19 cellular contexts compared by ENCODE assay signal in the genomic region with DNA sequence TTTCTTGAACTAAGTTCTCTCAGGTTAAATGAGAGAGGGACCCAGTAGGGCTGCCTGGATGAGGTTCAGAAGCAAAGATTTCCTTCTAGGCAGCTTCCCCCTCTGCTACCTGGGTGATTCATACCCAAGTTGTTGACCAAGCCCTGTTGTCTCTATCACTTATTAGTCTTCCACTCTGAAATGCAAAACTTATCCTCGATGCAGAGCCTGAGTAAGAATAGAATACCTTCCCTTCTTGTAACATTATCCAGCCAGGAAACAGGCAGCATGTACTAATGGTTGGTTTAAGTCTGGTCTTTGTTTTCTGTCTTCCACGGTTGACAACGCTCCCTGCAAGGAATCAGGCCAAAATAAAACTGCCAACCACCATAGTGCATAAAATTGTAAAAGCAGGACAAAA.
DNase-seq lines count a peak whose midpoint lies in the region; ATAC-seq, FAIRE-seq and TF ChIP-seq lines count a peak whose summit lies in the region.
"Had no signal": no experiment of that assay in that cellular context is flagged by ENCODE, and none has a peak within 500 bp of the region (broad histone marks: within the 10 kb centered on the region; RNA-seq: fewer than 3 reads in every experiment).

No MANE protein-coding gene starts in this region.

- in situ Hi-C loops in G401 (cut with HindIII; ENCODE audit: low sequenced_read_pairs) = no loop called here

- H3K4me3 ChIP-seq in left lung (no peak overlapping the region), small intestine (ENCODE audit: low read depth in 1 of 2, low read length in 2 of 2) (no peak overlapping the region), WERI-Rb-1 (ENCODE audit: low read depth, low read length) (no peak overlapping the region)
- H3K4me3 ChIP-seq: A549, thyroid gland had no signal

- H3K27me3 ChIP-seq in left lung (no peaks in the 10 kb centered on the region), small intestine (ENCODE audit: control insufficient read depth in 2 of 2, insufficient read depth in 2 of 2, low read length in 2 of 2) (no peaks in the 10 kb centered on the region), WERI-Rb-1 (ENCODE audit: insufficient read depth, low read depth, severe bottlenecking) (no peaks in the 10 kb centered on the region)
- H3K27me3 ChIP-seq: thyroid gland had no signal

- intact Hi-C loops in left lung (cut with DNase I) = no loop called here

- TF ChIP-seq CTCF in left lung (IDR thresholded peaks at IDR 0.05) = no peak
- no peak for TF ChIP-seq CTCF in WERI-Rb-1 (IDR thresholded peaks at IDR 0.05; ENCODE audit: low read depth, low read length)

- ATAC-seq in left lung = peak; percentile 55
- ATAC-seq: A549, sciatic nerve had no signal

- FAIRE-seq in small intestine (lab: Jason Lieb, UNC) = no peak
- FAIRE-seq: A549 had no signal

- 36 to 47% (median 41%) methylated on average over 3 of the region's 3 CpGs for WGBS in small intestine, 3 donors

- H3K4me1 ChIP-seq in left lung (peaks cover 8 to 11% of the 10 kb centered on the region in 2 donors), small intestine (ENCODE audit: control insufficient read depth in 2 of 2, insufficient read depth in 1 of 2, low read depth in 1 of 2, low read length in 1 of 2) (peaks cover 1 to 2% of the 10 kb centered on the region in 2 donors)
- H3K4me1 ChIP-seq: A549 had no signal

- H3K27ac ChIP-seq in left lung (peak overlapping the region; percentile 38 to 67), small intestine (ENCODE audit: low read depth in 1 of 2, low read length in 1 of 2) (peak overlapping the region in 1 of 2 donors; percentile 8), WERI-Rb-1 (no peak overlapping the region)
- H3K27ac ChIP-seq: A549 had no signal

- H3K36me3 ChIP-seq in left lung (no peaks in the 10 kb centered on the region), small intestine (ENCODE audit: control insufficient read depth in 2 of 2, insufficient read depth in 2 of 2, low read length in 2 of 2) (no peaks in the 10 kb centered on the region), WERI-Rb-1 (no peaks in the 10 kb centered on the region)
- H3K36me3 ChIP-seq: thyroid gland had no signal

- DNase-seq in NCI-H1092 treated with DMSO at 0.1 percent for 48 hours (lab: John Stamatoyannopoulos, UW) = peak; percentile 53
- DNase-seq in NCI-H1092 (lab: John Stamatoyannopoulos, UW) = no peak
- DNase-seq in SK-N-DZ (ENCODE audit: low spot score) = peak; percentile 24
- no peak for DNase-seq in left lung
- peak; percentile 43 for DNase-seq in small intestine
- DNase-seq in WERI-Rb-1 = no peak
- no peak for DNase-seq in G401 (ENCODE audit: low spot score)
- no peak for DNase-seq in stimulated activated CD4-positive, alpha-beta T cell treated with anti-CD3 and anti-CD28 coated beads, Interleukin-15, amount 100 ng/mL, for 24 hours
- DNase-seq: activated CD4-positive, alpha-beta T cell treated with anti-CD3 and anti-CD28 coated beads, Interleukin-2, amount 10 ng/mL, durations not matched to agents 24 days and 14 days; effector CD8-positive, alpha-beta T cell; foreskin fibroblast; H9; NK-92 treated with Interleukin-12 subunit alpha and Interleukin-12 subunit beta, amount 100 ng/mL, for 24 hours; SIG-M5; stimulated activated CD4-positive, alpha-beta T cell treated with anti-CD3 and anti-CD28 coated beads, Interleukin-4, amount 100 ng/mL, for 24 hours; T1000 had no signal

- no peaks in the 10 kb centered on the region for H3K9me3 ChIP-seq in left lung
- H3K9me3 ChIP-seq in small intestine (ENCODE audit: control insufficient read depth, low read depth) = no peaks in the 10 kb centered on the region
- H3K9me3 ChIP-seq in WERI-Rb-1 (ENCODE audit: severe bottlenecking) = no peaks in the 10 kb centered on the region
- H3K9me3 ChIP-seq: A549, thyroid gland had no signal

Comparison
In these comparisons a context has a peak if more than half of its experiments do, and no peak if none do; other contexts are left out.
1. DNase-seq: peak in NCI-H1092 treated with DMSO at 0.1 percent for 48 hours (single experiment), SK-N-DZ (single experiment) and small intestine (single experiment); none in NCI-H1092 (single experiment), left lung (0 of 2), WERI-Rb-1 (single experiment), G401 (single experiment) and stimulated activated CD4-positive, alpha-beta T cell treated with anti-CD3 and anti-CD28 coated beads, Interleukin-15, amount 100 ng/mL, for 24 hours (single experiment).